Comparison of ENCODE assay signal across 21 cellular contexts in the genomic region with DNA sequence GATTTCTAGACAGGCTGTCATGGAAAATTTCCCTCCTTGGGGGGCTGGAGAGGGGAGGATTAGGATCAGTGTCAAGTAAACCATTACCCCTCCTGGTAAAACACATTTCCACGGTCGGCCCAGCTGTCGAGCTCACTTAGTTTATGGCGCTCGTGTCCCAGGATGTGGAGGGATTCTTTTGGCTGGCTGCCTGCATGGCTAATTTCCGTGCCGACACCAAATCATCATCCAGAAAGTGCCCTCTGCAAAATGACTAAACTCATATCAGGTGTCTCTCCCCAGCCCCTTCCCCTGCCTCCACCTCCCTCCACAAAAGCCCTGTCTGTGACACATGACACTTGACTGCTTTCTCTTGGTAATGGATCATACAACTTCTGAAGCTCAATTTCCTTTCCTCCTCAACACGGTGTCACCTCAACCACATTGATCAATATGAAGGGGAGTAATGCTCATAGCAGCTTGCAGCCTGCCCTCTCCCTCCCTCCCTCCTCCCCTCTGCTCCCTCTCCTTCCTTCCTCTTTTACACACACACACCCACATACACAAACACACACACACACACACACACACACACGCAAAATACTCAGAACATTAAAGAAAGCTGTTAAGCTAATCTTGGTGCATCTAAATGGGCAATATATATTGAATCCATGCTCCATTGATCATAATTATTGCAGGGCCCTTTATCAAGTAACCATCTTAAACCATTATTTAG.
DNase-seq lines count a peak whose midpoint lies in the region; TF ChIP-seq lines count a peak whose summit lies in the region.
"Had no signal": no experiment of that assay in that cellular context is flagged by ENCODE, and none has a peak within 500 bp of the region (broad histone marks: within the 10 kb centered on the region; RNA-seq: fewer than 3 reads in every experiment).

No MANE protein-coding gene starts in this region.

- 73% methylated on average over 8 of the region's 9 CpGs for WGBS in mesenchymal stem cell

- no peak overlapping the region for H3K23ac ChIP-seq in mesenchymal stem cell (ENCODE audit: low read length in 2 of 2)

- no peak overlapping the region for H2AFZ ChIP-seq in mesenchymal stem cell (ENCODE audit: low read depth, low read length)

- H2BK5ac ChIP-seq in mesenchymal stem cell (ENCODE audit: low read depth, low read length, poor library complexity, severe bottlenecking) = no peak overlapping the region

- peak overlapping the region; percentile 68 for H3K9ac ChIP-seq in mesenchymal stem cell (ENCODE audit: low read length)
- H3K9ac ChIP-seq: BLaER1 treated with 17β-estradiol and CSF1 and Interleukin-3, amounts not matched to agents 10 nM and 100 nM had no signal

- H3K36me3 ChIP-seq in SJCRH30 (no peaks in the 10 kb centered on the region), mesenchymal stem cell (ENCODE audit: control insufficient read depth in 1 of 2, insufficient read depth in 2 of 2, low read depth in 1 of 2, low read length in 2 of 2) (no peaks in the 10 kb centered on the region)
- H3K36me3 ChIP-seq: BLaER1 treated with 17β-estradiol and CSF1 and Interleukin-3, amounts not matched to agents 10 nM and 100 nM; WERI-Rb-1 had no signal

- peak; percentile 22 for DNase-seq in NCI-H82 (lab: John Stamatoyannopoulos, UW)
- DNase-seq in NCI-H82 treated with DMSO at 0.1 percent for 48 hours (lab: John Stamatoyannopoulos, UW; ENCODE audit: unreplicated experiment) = no peak
- peak; percentile 26 for DNase-seq in NB4 (ENCODE audit: low read depth)
- peak; percentile 87 to 95 for DNase-seq in SJCRH30
- no peak for DNase-seq in mesenchymal stem cell
- no peak for DNase-seq in NCI-H2029 treated with DMSO at 0.1 percent for 48 hours (lab: John Stamatoyannopoulos, UW)
- DNase-seq in Ammon's horn (ENCODE audit: low spot score) = no peak
- no peak for DNase-seq in DMS79 treated with DMSO at 0.1 percent for 48 hours (lab: John Stamatoyannopoulos, UW)
- DNase-seq: activated CD4-positive, alpha-beta T cell treated with anti-CD3 and anti-CD28 coated beads, Interleukin-2, amount 50 U/mL, for 1 hour; activated naive CD8-positive, alpha-beta T cell treated with anti-CD3 and anti-CD28 coated beads, Interleukin-2, amount 10 ng/mL, durations not matched to agents 7 days and 5 days; H9; hippocampal formation; IMR-90; NCI-H1092; NCI-H774; stimulated activated CD4-positive, alpha-beta T cell treated with anti-CD3 and anti-CD28 coated beads, Interleukin-1b, Interleukin-23, amount 100 ng/mL, for 48 hours; substantia nigra; T-helper 17 cell; WERI-Rb-1 had no signal

- H3K4me2 ChIP-seq in mesenchymal stem cell (ENCODE audit: low read length, poor library complexity, severe bottlenecking) = no peak overlapping the region
- H3K4me2 ChIP-seq: BLaER1 treated with 17β-estradiol and CSF1 and Interleukin-3, amounts not matched to agents 10 nM and 100 nM had no signal

- H3K9me3 ChIP-seq in SJCRH30 (replicated peaks) (no peaks in the 10 kb centered on the region; the same call in 1 of the 2 replicates), mesenchymal stem cell (ENCODE audit: control insufficient read depth, low read length) (no peaks in the 10 kb centered on the region)
- H3K9me3 ChIP-seq: BLaER1 treated with 17β-estradiol and CSF1 and Interleukin-3, amounts not matched to agents 10 nM and 100 nM had no signal

- H3K4me1 ChIP-seq in SJCRH30 (peaks cover 30% of the 10 kb centered on the region), mesenchymal stem cell (ENCODE audit: control insufficient read depth, insufficient read depth, low read depth, low read length) (no peaks in the 10 kb centered on the region)

- no peaks in the 10 kb centered on the region for H3K79me1 ChIP-seq in mesenchymal stem cell (replicated peaks; ENCODE audit: low read length, poor library complexity, severe bottlenecking)

- no peak for TF ChIP-seq POLR2A in NB4 (IDR thresholded peaks at IDR 0.05; ENCODE audit: extremely low read depth, insufficient read length)

- H3K27ac ChIP-seq in SJCRH30 (peak overlapping the region; percentile 91), mesenchymal stem cell (ENCODE audit: low read length, poor library complexity, severe bottlenecking) (no peak overlapping the region)
- H3K27ac ChIP-seq: BLaER1 treated with 17β-estradiol and CSF1 and Interleukin-3, amounts not matched to agents 10 nM and 100 nM; skin epidermis; WERI-Rb-1 had no signal

- H4K8ac ChIP-seq in mesenchymal stem cell (ENCODE audit: low read length) = no peak overlapping the region

- no peak overlapping the region for H3K4ac ChIP-seq in mesenchymal stem cell (ENCODE audit: low read depth in 1 of 2, low read length in 2 of 2)

- no peaks in the 10 kb centered on the region for H3K27me3 ChIP-seq in SJCRH30
- peaks cover 0 to 4% of the 10 kb centered on the region in 2 experiments for H3K27me3 ChIP-seq in mesenchymal stem cell (ENCODE audit: control insufficient read depth in 1 of 2, insufficient read depth in 1 of 2, low read length in 2 of 2)
- H3K27me3 ChIP-seq: BLaER1 treated with 17β-estradiol and CSF1 and Interleukin-3, amounts not matched to agents 10 nM and 100 nM had no signal

- H3K14ac ChIP-seq in mesenchymal stem cell (ENCODE audit: low read length in 2 of 2) = no peak overlapping the region

- TF ChIP-seq CTCF in NB4 (IDR thresholded peaks at IDR 0.05; ENCODE audit: low read depth, low read length) = no peak

- no peak overlapping the region for H3K18ac ChIP-seq in mesenchymal stem cell (ENCODE audit: low read depth in 1 of 2, low read length in 2 of 2)

- H2BK15ac ChIP-seq in mesenchymal stem cell (ENCODE audit: low read depth, poor library complexity, severe bottlenecking) = no peak overlapping the region

- H2BK120ac ChIP-seq in mesenchymal stem cell (ENCODE audit: low read depth, low read length) = no peak overlapping the region

- H2AK5ac ChIP-seq in mesenchymal stem cell (ENCODE audit: low read length, severe bottlenecking) = no peak overlapping the region

- no peak overlapping the region for H2BK12ac ChIP-seq in mesenchymal stem cell (ENCODE audit: low read length in 2 of 2)

- H3K4me3 ChIP-seq in NB4 (ENCODE audit: low read depth, low read length) (no peak overlapping the region), SJCRH30 (peak overlapping the region; percentile 8), mesenchymal stem cell (ENCODE audit: insufficient read depth in 1 of 2, low read depth in 1 of 2, low read length in 2 of 2) (no peak overlapping the region)
- H3K4me3 ChIP-seq: BLaER1 treated with 17β-estradiol and CSF1 and Interleukin-3, amounts not matched to agents 10 nM and 100 nM; skin epidermis had no signal

- H4K91ac ChIP-seq in mesenchymal stem cell (ENCODE audit: low read length) = no peak overlapping the region

Comparison
In these comparisons a context has a peak if more than half of its experiments do, and no peak if none do; other contexts are left out.
1. DNase-seq: peak in NCI-H82 (single experiment), NB4 (single experiment) and SJCRH30 (2 of 2); none in NCI-H82 treated with DMSO at 0.1 percent for 48 hours (single experiment), mesenchymal stem cell (single experiment), NCI-H2029 treated with DMSO at 0.1 percent for 48 hours (single experiment), Ammon's horn (single experiment) and DMS79 treated with DMSO at 0.1 percent for 48 hours (single experiment).